Comparison of ENCODE assay signal across 8 cellular contexts in the genomic region with DNA sequence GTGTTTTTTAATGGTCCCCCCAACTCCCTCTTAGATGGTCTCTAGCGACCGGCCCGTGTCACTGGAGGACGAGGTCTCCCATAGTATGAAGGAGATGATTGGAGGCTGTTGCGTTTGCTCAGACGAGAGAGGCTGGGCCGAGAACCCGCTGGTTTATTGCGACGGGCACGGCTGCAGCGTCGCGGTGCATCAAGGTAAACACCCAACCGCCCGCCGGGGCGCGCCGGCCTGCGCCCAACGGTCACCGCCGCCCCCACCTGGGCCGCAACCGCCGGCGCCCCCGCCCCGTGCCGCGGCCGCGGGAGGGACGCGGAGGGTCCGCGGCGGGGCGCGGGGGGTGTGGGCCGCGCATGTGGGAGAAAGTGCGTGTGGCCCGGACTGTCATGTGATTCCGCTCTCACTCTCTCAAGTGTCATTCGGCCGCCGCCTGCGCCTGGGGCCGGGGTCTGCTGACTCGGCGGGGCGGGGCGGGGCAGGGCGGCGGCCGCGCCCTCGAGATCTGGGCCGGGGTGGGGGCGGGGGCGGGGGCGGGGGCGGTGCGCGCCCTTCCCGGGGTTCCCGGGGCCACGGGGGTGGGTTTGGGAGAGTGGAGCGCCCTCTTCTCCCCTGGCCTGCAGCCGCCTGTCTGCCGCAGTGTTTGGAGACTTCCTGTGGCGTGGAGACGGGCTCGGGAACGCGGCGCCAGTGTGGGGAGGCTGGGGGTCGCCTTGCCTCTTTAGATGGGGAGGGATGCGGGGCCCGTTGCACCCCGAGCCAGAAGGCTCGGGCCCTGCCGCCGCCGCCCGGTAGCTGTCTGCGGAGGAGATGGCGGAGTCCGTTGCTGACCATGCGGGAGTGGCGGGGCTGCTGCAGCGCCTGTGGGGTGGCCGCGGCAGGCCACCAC. TPM values are rescaled to one million over a fixed set of nuclear protein-coding genes. Genes with fewer than 3 reads are reported as not detected.
A peak's percentile ranks its signal among the peaks of the same experiment; 100 is the strongest.
DNase-seq lines count a peak whose midpoint lies in the region; ATAC-seq and TF ChIP-seq lines count a peak whose summit lies in the region.

No MANE protein-coding gene starts in this region.

- no peaks in the 10 kb centered on the region for H3K9me3 ChIP-seq in mucosa of descending colon

- H3K4me3 ChIP-seq in mucosa of descending colon, result peak overlapping the region; percentile 54

- peak; percentile 26 for ATAC-seq in GM21825 (IDR thresholded peaks at IDR 0.05; ENCODE audit: unreplicated experiment)
- ATAC-seq in mucosa of descending colon, result peak; percentile 62
- ATAC-seq in GM18861 (IDR thresholded peaks at IDR 0.05; ENCODE audit: unreplicated experiment), result no peak

- no peaks in the 10 kb centered on the region for H3K4me1 ChIP-seq in mucosa of descending colon (ENCODE audit: low read depth)

- H3K36me3 ChIP-seq in mucosa of descending colon (ENCODE audit: low read depth), result no peaks in the 10 kb centered on the region

- H3K27ac ChIP-seq in epithelial cell of prostate, result peak overlapping the region; percentile 88
- H3K27ac ChIP-seq in substantia nigra (ENCODE audit: low read depth, low read length, poor library complexity, severe bottlenecking), result peak overlapping the region; percentile 96

- TF ChIP-seq CTCF in mucosa of descending colon (IDR thresholded peaks at IDR 0.05), result no peak

- DNase-seq in COR-L47 (lab: John Stamatoyannopoulos, UW) (peak; percentile 28), NCI-H146 treated with DMSO at 0.1 percent for 48 hours (lab: John Stamatoyannopoulos, UW; ENCODE audit: unreplicated experiment) (peak; percentile 68), epithelial cell of prostate (ENCODE audit: low read depth, low spot score) (no peak), mucosa of descending colon (peak; percentile 72 to 84 (median 77)), substantia nigra (lab: John Stamatoyannopoulos, UW) (peak in 40 of 49 donors; percentile 23 to 88 (median 62))
- DNase-seq in activated CD8-positive, alpha-beta memory T cell treated with anti-CD3 and anti-CD28 coated beads, Interleukin-2, amount 50 U/mL, for 48 hours, result peak; percentile 77

- intact Hi-C loops in mucosa of descending colon (cut with DNase I, micrococcal nuclease), result no loop called here

RNA-seq across cellular contexts. Expression of gene MLLT10, which starts 0.8 kb away (rescaled TPM):
- 10 to 100 TPM; 29.6 to 43.1 (median 35.8) TPM for total RNA-seq in mucosa of descending colon

RNA-seq across cellular contexts. Expression of gene SKIDA1, which starts 9.4 kb away (rescaled TPM):
- 1 to 10 TPM in 1 of 3 donors, under 1 TPM in 2; 0.03 to 2.4 (median 0.34) TPM for total RNA-seq in mucosa of descending colon
